8 cellular contexts compared by ENCODE assay signal in the genomic region with DNA sequence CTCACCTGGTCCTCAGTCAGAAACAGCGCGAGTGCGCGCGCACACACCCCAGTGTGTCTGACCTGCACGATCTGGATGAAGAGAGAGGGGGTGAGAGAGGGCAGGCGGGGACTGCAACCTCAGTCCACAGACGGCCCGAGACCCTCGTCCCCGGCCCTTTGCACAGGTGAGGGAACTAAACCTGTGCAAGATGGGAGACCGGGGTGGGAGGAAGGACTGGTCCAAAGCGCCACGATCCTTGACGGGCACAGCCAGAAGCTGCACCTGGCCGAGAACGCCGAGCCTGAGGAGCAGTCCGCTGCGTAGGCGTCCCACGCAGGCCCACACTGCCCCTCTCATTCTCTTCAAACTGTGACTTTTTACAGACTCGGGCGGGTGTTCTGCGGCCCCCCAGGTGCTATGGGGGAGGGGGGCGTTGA. TPM values are rescaled to one million over a fixed set of nuclear protein-coding genes. Genes with fewer than 3 reads are reported as not detected.
DNase-seq lines count a peak whose midpoint lies in the region; ATAC-seq, FAIRE-seq and TF ChIP-seq lines count a peak whose summit lies in the region.

No MANE protein-coding gene starts in this region.

- no peak for ATAC-seq in GM18870 (IDR thresholded peaks at IDR 0.05; ENCODE audit: unreplicated experiment)
- ATAC-seq in GM19395 (IDR thresholded peaks at IDR 0.05; ENCODE audit: unreplicated experiment) = no peak

- peaks cover 7% of the 10 kb centered on the region for H3F3A ChIP-seq in GM23248 (ENCODE audit: insufficient read depth)

- H2AFZ ChIP-seq in GM23248 = peak overlapping the region; percentile 79

- H3K9me3 ChIP-seq in GM23248 (ENCODE audit: low read depth) = no peaks in the 10 kb centered on the region
- no peaks in the 10 kb centered on the region for H3K9me3 ChIP-seq in SJCRH30 (replicated peaks)
- no peaks in the 10 kb centered on the region for H3K9me3 ChIP-seq in sigmoid colon

- TF ChIP-seq CTCF in fibroblast of villous mesenchyme (IDR thresholded peaks at IDR 0.05; ENCODE audit: insufficient read depth, low read depth, low read length) = no peak
- TF ChIP-seq CTCF in sigmoid colon (IDR thresholded peaks at IDR 0.05) = no peak

- no peaks in the 10 kb centered on the region for H3K9me2 ChIP-seq in GM23248 (ENCODE audit: insufficient read depth)

- DNase-seq in GM23248 (peak; percentile 53), SJCRH30 (no peak), fibroblast of villous mesenchyme (ENCODE audit: low read depth) (no peak), sigmoid colon (no peak), SIG-M5 (lab: John Stamatoyannopoulos, UW) (no peak), H54 (ENCODE audit: insufficient read length, low spot score) (no peak)

- intact Hi-C loops in sigmoid colon (cut with DNase I) = loop anchor here (5.0 kb wide), 1 partner anchor 187 kb away; a partner anchor contains a TSS

- TF ChIP-seq EP300 in sigmoid colon (IDR thresholded peaks at IDR 0.05) = no peak

- peak overlapping the region; percentile 91 for H3K4me2 ChIP-seq in GM23248 (ENCODE audit: unreplicated experiment)

- no peak for FAIRE-seq in H54 (lab: Jason Lieb, UNC)

- peak overlapping the region; percentile 79 for H3K4me3 ChIP-seq in GM23248
- peak overlapping the region; percentile 64 for H3K4me3 ChIP-seq in SJCRH30
- H3K4me3 ChIP-seq in fibroblast of villous mesenchyme (ENCODE audit: low read depth, low read length) = peak overlapping the region; percentile 79
- peak overlapping the region; percentile 33 to 62 (median 60) for H3K4me3 ChIP-seq in sigmoid colon

- 21 to 25% methylated on average over 25 to 26 of the region's 26 CpGs for WGBS in GM23248 (ENCODE audit: low coverage in 1 of 2, low lambda C conversion rate in 2 of 2, missing lambda C conversion rate in 2 of 2), 2 experiments
- WGBS in sigmoid colon, 2 donors = 12 to 51% methylated on average over 26 of the region's 26 CpGs

- peak overlapping the region; percentile 18; the same call in 1 of the 2 replicates for H3K27ac ChIP-seq in GM23248
- no peak overlapping the region for H3K27ac ChIP-seq in SJCRH30
- peak overlapping the region; percentile 25 to 68 (median 66) for H3K27ac ChIP-seq in sigmoid colon

- H3K4me1 ChIP-seq in GM23248 (ENCODE audit: insufficient read depth) (peaks cover 10% of the 10 kb centered on the region; the same call in 1 of the 2 replicates), SJCRH30 (peaks cover 10% of the 10 kb centered on the region), sigmoid colon (peaks cover 0 to 44% (median 32%) of the 10 kb centered on the region in 4 donors)

- H4K20me1 ChIP-seq in GM23248 (ENCODE audit: insufficient read depth) = no peaks in the 10 kb centered on the region

- no peak for TF ChIP-seq POLR2A in sigmoid colon (IDR thresholded peaks at IDR 0.05)
- TF ChIP-seq POLR2A in H54 (IDR thresholded peaks at IDR 0.05; ENCODE audit: low read depth, low read length) = no peak

- in situ Hi-C loops in GM23248 (cut with MboI) = no loop called here

- H3K36me3 ChIP-seq in GM23248 (ENCODE audit: low read depth) (no peaks in the 10 kb centered on the region), SJCRH30 (no peaks in the 10 kb centered on the region), sigmoid colon (no peaks in the 10 kb centered on the region)

- peak overlapping the region; percentile 88 for H3K9ac ChIP-seq in GM23248

- H3K27me3 ChIP-seq in GM23248 (replicated peaks; ENCODE audit: insufficient read depth) (no peaks in the 10 kb centered on the region), SJCRH30 (no peaks in the 10 kb centered on the region), sigmoid colon (no peaks in the 10 kb centered on the region)

- H3K79me2 ChIP-seq in GM23248 (ENCODE audit: insufficient read depth) = no peaks in the 10 kb centered on the region

RNA-seq across cellular contexts. Expression of a gene that starts 0.5 kb away (rescaled TPM):
- 0.97 and 1.4 TPM in 2 replicates for total RNA-seq in GM23248 (2014; rRNA removed; shearing (Covaris generic))
- polyA plus RNA-seq in GM23248 (2016; fragmentation: Nextera tagmentation; extraction: Ambion mirVana) (1.7 and 2.2 TPM in 2 replicates), sigmoid colon (1 to 10 TPM in 2 of 3 donors, under 1 TPM in 1; 0.60 to 2.5 (median 1.4) TPM)
- 5.6 and 6.1 TPM in 2 replicates for total RNA-seq in SJCRH30 (2014; rRNA removed; shearing (Covaris generic))
- total RNA-seq in fibroblast of villous mesenchyme (0.86 and 2.3 TPM in 2 replicates), sigmoid colon (1 to 10 TPM in 3 of 4 donors, under 1 TPM in 1; 0.81 to 3.9 (median 2.1) TPM)

RNA-seq across cellular contexts. Expression of a gene that starts 3.9 kb away (rescaled TPM):
- not detected in 2 replicates for total RNA-seq in GM23248 (2014; rRNA removed; shearing (Covaris generic))
- polyA plus RNA-seq in GM23248 (2016; fragmentation: Nextera tagmentation; extraction: Ambion mirVana) (0.21 and 0.25 TPM in 2 replicates), sigmoid colon (under 1 TPM in 1 of 3 donors, not detected in 2; 0.04 TPM)
- total RNA-seq in SJCRH30 (2014; rRNA removed; shearing (Covaris generic)) = not detected in 2 replicates
- total RNA-seq in fibroblast of villous mesenchyme (not detected in 2 replicates), sigmoid colon (not detected)

RNA-seq across cellular contexts. Expression of a gene that starts 4.6 kb away (rescaled TPM):
- 10.4 and 17.7 TPM in 2 replicates for total RNA-seq in GM23248 (2014; rRNA removed; shearing (Covaris generic))
- polyA plus RNA-seq in GM23248 (2016; fragmentation: Nextera tagmentation; extraction: Ambion mirVana) = 19.7 TPM in 2 replicates
- 8.8 and 11.3 TPM in 2 replicates for total RNA-seq in SJCRH30 (2014; rRNA removed; shearing (Covaris generic))
- 22.5 and 30.3 TPM in 2 replicates for total RNA-seq in fibroblast of villous mesenchyme
- total RNA-seq in sigmoid colon = 10 to 100 TPM in 1 of 4 donors, 1 to 10 TPM in 3; 3.9 to 15.0 (median 6.9) TPM
- polyA plus RNA-seq in sigmoid colon = 1 to 10 TPM; 3.7 to 9.3 (median 4.2) TPM

RNA-seq across cellular contexts. Expression of a gene that starts 17.2 kb away (rescaled TPM):
- total RNA-seq in GM23248 (2014; rRNA removed; shearing (Covaris generic)) = 12.5 and 23.5 TPM in 2 replicates
- polyA plus RNA-seq in GM23248 (2016; fragmentation: Nextera tagmentation; extraction: Ambion mirVana) (25.6 and 26.1 TPM in 2 replicates), sigmoid colon (10 to 100 TPM in 1 of 3 donors, 1 to 10 TPM in 2; 4.4 to 23.1 (median 7.2) TPM)
- 8.7 and 9.9 TPM in 2 replicates for total RNA-seq in SJCRH30 (2014; rRNA removed; shearing (Covaris generic))
- total RNA-seq in fibroblast of villous mesenchyme (21.6 and 23.8 TPM in 2 replicates), sigmoid colon (10 to 100 TPM in 2 of 4 donors, 1 to 10 TPM in 2; 6.4 to 20.8 (median 10.1) TPM)

RNA-seq across cellular contexts. Expression of a gene that starts 17.3 kb away (rescaled TPM):
- 266 and 286 TPM in 2 replicates for total RNA-seq in GM23248 (2014; rRNA removed; shearing (Covaris generic))
- polyA plus RNA-seq in GM23248 (2016; fragmentation: Nextera tagmentation; extraction: Ambion mirVana) (259 and 265 TPM in 2 replicates), sigmoid colon (100 to 1,000 TPM; 171 to 226 (median 185) TPM)
- 290 and 295 TPM in 2 replicates for total RNA-seq in SJCRH30 (2014; rRNA removed; shearing (Covaris generic))
- total RNA-seq in fibroblast of villous mesenchyme (264 and 280 TPM in 2 replicates), sigmoid colon (100 to 1,000 TPM; 163 to 178 (median 171) TPM)
